Comparison of ENCODE assay signal across 8 cellular contexts in the genomic region with DNA sequence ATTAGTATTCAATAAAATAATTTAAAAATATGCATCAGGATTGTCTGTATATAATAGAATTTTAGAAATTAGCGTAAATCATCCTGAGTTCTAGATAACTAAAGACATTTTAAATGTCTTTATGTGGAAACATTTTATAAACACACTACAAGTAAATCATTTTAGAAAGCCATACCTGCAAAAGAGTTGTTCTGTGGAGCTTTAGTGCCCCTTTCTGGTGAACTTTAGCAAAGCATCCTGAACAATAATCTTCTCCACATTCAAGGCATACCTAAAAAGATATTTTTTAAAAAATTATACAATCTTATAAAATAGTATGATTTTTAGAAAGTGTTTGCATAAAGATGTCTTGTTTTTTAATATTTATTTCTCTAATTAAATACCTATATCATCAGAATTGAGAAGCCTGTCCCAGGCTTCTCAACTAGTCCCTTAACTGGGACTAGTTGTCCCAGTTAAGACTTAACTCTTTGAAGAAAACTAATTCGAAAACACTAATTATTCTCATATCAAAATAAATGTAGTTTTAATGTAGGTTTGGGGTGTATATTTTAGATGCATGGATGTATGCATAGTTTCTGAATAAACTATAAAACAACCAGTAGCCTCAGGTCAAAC. TPM values are rescaled to one million over a fixed set of nuclear protein-coding genes. Genes with fewer than 3 reads are reported as not detected.
DNase-seq lines count a peak whose midpoint lies in the region; ATAC-seq and TF ChIP-seq lines count a peak whose summit lies in the region.

No MANE protein-coding gene starts in this region.

- no peak overlapping the region for H3K4me2 ChIP-seq in hepatocyte

- H3K27ac ChIP-seq in hepatocyte (no peak overlapping the region), ascending aorta (no peak overlapping the region)

- no peak overlapping the region for H3K4me3 ChIP-seq in hepatocyte
- H3K4me3 ChIP-seq in ascending aorta: no peak overlapping the region

- H4K20me1 ChIP-seq in hepatocyte (ENCODE audit: insufficient read depth, poor library complexity, severe bottlenecking): no peaks in the 10 kb centered on the region

- H3K4me1 ChIP-seq in hepatocyte (ENCODE audit: insufficient read depth) (no peaks in the 10 kb centered on the region), ascending aorta (no peaks in the 10 kb centered on the region)

- peak; percentile 83 for TF ChIP-seq CTCF in hepatocyte (IDR thresholded peaks at IDR 0.05; ENCODE audit: poor library complexity)
- peak in 1 of 3 experiments; percentile 18 for TF ChIP-seq CTCF in ascending aorta (IDR thresholded peaks at IDR 0.05)

- DNase-seq in COR-L47 (lab: John Stamatoyannopoulos, UW) (peak; percentile 16), RPMI8226 (peak; percentile 57), hepatocyte (ENCODE audit: low spot score) (peak; percentile 28), ascending aorta (ENCODE audit: low spot score in 2 of 2) (no peak)

- H3K9me3 ChIP-seq in hepatocyte (ENCODE audit: low read depth) (no peaks in the 10 kb centered on the region), ascending aorta (no peaks in the 10 kb centered on the region)

- no peaks in the 10 kb centered on the region for H3K27me3 ChIP-seq in hepatocyte
- H3K27me3 ChIP-seq in ascending aorta: no peaks in the 10 kb centered on the region

- no peaks in the 10 kb centered on the region for H3K9me2 ChIP-seq in hepatocyte (replicated peaks; ENCODE audit: insufficient read depth)

- 15% methylated on average over 2 of the region's 2 CpGs for WGBS in hepatocyte (ENCODE audit: low lambda C conversion rate, missing lambda C conversion rate)

- ATAC-seq in HG03103 (IDR thresholded peaks at IDR 0.05; ENCODE audit: low read depth, unreplicated experiment) (peak; percentile 57), HG03139 (IDR thresholded peaks at IDR 0.05; ENCODE audit: unreplicated experiment) (no peak), HG03457 (IDR thresholded peaks at IDR 0.05; ENCODE audit: unreplicated experiment) (no peak), HG02678 (IDR thresholded peaks at IDR 0.05; ENCODE audit: unreplicated experiment) (no peak)

- intact Hi-C loops in ascending aorta (cut with DNase I): no loop called here

- H3K36me3 ChIP-seq in hepatocyte (replicated peaks; ENCODE audit: insufficient read depth, low read depth): no peaks in the 10 kb centered on the region
- no peaks in the 10 kb centered on the region for H3K36me3 ChIP-seq in ascending aorta

- no peak overlapping the region for H2AFZ ChIP-seq in hepatocyte

- H3K79me2 ChIP-seq in hepatocyte: no peaks in the 10 kb centered on the region

RNA-seq across cellular contexts. Expression of a gene that starts 29.7 kb away (rescaled TPM):
- total RNA-seq in hepatocyte (1.6 TPM in 1 of 2 replicates, not detected in the other), ascending aorta (not detected)
- 0.16 TPM in 1 of 2 replicates, not detected in the other for polyA plus RNA-seq in hepatocyte

Comparison
In these comparisons a context has a peak if more than half of its experiments do, and no peak if none do; other contexts are left out.
1. DNase-seq: peak in COR-L47 (single experiment), RPMI8226 (single experiment) and hepatocyte (single experiment); none in ascending aorta (0 of 2).